9 cellular contexts compared by ENCODE assay signal in the genomic region with DNA sequence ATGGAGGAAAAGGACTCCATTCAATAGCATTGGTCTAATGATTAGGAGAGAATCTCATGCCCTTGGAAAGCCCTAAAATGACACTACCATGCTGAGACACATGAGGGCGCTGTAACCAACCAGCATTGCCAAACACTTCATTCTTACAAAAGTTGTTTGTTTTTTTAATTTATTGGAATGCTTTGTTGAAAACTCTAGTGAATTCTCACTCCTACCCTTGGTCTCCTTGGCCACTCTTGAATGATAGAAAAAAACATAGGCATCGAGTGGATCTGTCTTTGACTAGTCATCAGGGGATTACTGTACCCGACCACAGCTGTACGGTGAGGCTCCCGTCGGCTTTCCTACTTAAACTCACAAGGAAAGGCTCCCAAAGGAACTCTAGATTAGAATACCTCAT. TPM values are rescaled to one million over a fixed set of nuclear protein-coding genes. Genes with fewer than 3 reads are reported as not detected.
DNase-seq lines count a peak whose midpoint lies in the region; ATAC-seq and TF ChIP-seq lines count a peak whose summit lies in the region.
"Had no signal": no experiment of that assay in that cellular context is flagged by ENCODE, and none has a peak within 500 bp of the region (broad histone marks: within the 10 kb centered on the region; RNA-seq: fewer than 3 reads in every experiment).

No MANE protein-coding gene starts in this region.

- peak; percentile 97 for TF ChIP-seq CTCF in activated CD8-positive, alpha-beta T cell treated with anti-CD3 and anti-CD28 coated beads for 36 hours (IDR thresholded peaks at IDR 0.05)
- TF ChIP-seq CTCF in epithelial cell of esophagus (IDR thresholded peaks at IDR 0.05; ENCODE audit: insufficient read depth, low read depth, low read length, missing control alignments) = peak; percentile 79

- H3K27ac ChIP-seq in temporal lobe (ENCODE audit: low read depth, low read length) = peak overlapping the region; percentile 10

- no peaks in the 10 kb centered on the region for H3K27me3 Mint-ChIP-seq in activated CD8-positive, alpha-beta T cell treated with anti-CD3 and anti-CD28 coated beads for 36 hours
- H3K27me3 Mint-ChIP-seq in naive thymus-derived CD8-positive, alpha-beta T cell = no peaks in the 10 kb centered on the region

- H3K36me3 Mint-ChIP-seq in activated CD8-positive, alpha-beta T cell treated with anti-CD3 and anti-CD28 coated beads for 36 hours (ENCODE audit: low read depth) = no peaks in the 10 kb centered on the region
- H3K36me3 Mint-ChIP-seq in naive thymus-derived CD8-positive, alpha-beta T cell = no peaks in the 10 kb centered on the region

- POLR2A ChIA-PET in activated CD8-positive, alpha-beta T cell treated with anti-CD3 and anti-CD28 coated beads for 36 hours (lab: Charles Lee) = no interaction called here
- POLR2A ChIA-PET in naive thymus-derived CD8-positive, alpha-beta T cell (lab: Charles Lee) = interaction anchor here (1.1 kb wide), 1 partner anchor 30 kb away, joined by 4 read pairs; no protein-coding TSS in a partner anchor

- ATAC-seq in activated CD8-positive, alpha-beta T cell treated with anti-CD3 and anti-CD28 coated beads for 36 hours = peak; percentile 77
- peak; percentile 50 to 63 for ATAC-seq in naive thymus-derived CD8-positive, alpha-beta T cell
- no peak for ATAC-seq in GM21528 (IDR thresholded peaks at IDR 0.05; ENCODE audit: low FRiP score, unreplicated experiment)

- peaks cover 15% of the 10 kb centered on the region for H3K4me1 Mint-ChIP-seq in activated CD8-positive, alpha-beta T cell treated with anti-CD3 and anti-CD28 coated beads for 36 hours (ENCODE audit: low read depth)
- peaks cover 8 to 25% (median 17%) of the 10 kb centered on the region in 4 donors for H3K4me1 Mint-ChIP-seq in naive thymus-derived CD8-positive, alpha-beta T cell

- no peak overlapping the region for H3K27ac Mint-ChIP-seq in activated CD8-positive, alpha-beta T cell treated with anti-CD3 and anti-CD28 coated beads for 36 hours
- peak overlapping the region in 2 of 10 donors; percentile 16 to 35 for H3K27ac Mint-ChIP-seq in naive thymus-derived CD8-positive, alpha-beta T cell
- H3K27ac Mint-ChIP-seq: T-helper 1 cell treated with Interleukin-12 subunit alpha and Interleukin-12 subunit beta and Interleukin-4 antibody, amounts not matched to agents 30 μg/mL and 1 μg/mL, for 36 hours had no signal

- H3K4me3 ChIP-seq in epithelial cell of esophagus (ENCODE audit: low read length) = no peak overlapping the region

- intact Hi-C loops in activated CD8-positive, alpha-beta T cell treated with anti-CD3 and anti-CD28 coated beads for 36 hours (cut with micrococcal nuclease) = no loop called here

- peak; percentile 53 for DNase-seq in ELF-1 (ENCODE audit: low read depth, low spot score)
- peak; percentile 69 to 77 for DNase-seq in Kasumi-1 (lab: John Stamatoyannopoulos, UW)
- DNase-seq in activated CD8-positive, alpha-beta T cell treated with anti-CD3 and anti-CD28 coated beads for 36 hours = peak; percentile 82
- peak; percentile 61 for DNase-seq in epithelial cell of esophagus (ENCODE audit: low read depth)
- DNase-seq in naive thymus-derived CD8-positive, alpha-beta T cell = peak; percentile 40 to 75 (median 56)
- no peak for DNase-seq in NCI-H1436 (lab: John Stamatoyannopoulos, UW)

- CTCF ChIA-PET in activated CD8-positive, alpha-beta T cell treated with anti-CD3 and anti-CD28 coated beads for 36 hours (lab: Charles Lee) = interaction anchor here (0.7 to 4.4 kb wide), 46 partner anchors 10 to 300 kb away, joined by 3 to 32 read pairs (median 4); a partner anchor contains a TSS

- no peak overlapping the region for H3K4me3 Mint-ChIP-seq in activated CD8-positive, alpha-beta T cell treated with anti-CD3 and anti-CD28 coated beads for 36 hours
- no peak overlapping the region for H3K4me3 Mint-ChIP-seq in naive thymus-derived CD8-positive, alpha-beta T cell
- H3K4me3 Mint-ChIP-seq: T-helper 1 cell treated with Interleukin-12 subunit alpha and Interleukin-12 subunit beta and Interleukin-4 antibody, amounts not matched to agents 30 μg/mL and 1 μg/mL, for 36 hours had no signal

- no peaks in the 10 kb centered on the region for H3K9me3 Mint-ChIP-seq in activated CD8-positive, alpha-beta T cell treated with anti-CD3 and anti-CD28 coated beads for 36 hours
- no peaks in the 10 kb centered on the region for H3K9me3 Mint-ChIP-seq in naive thymus-derived CD8-positive, alpha-beta T cell
- H3K9me3 Mint-ChIP-seq: T-helper 1 cell treated with Interleukin-12 subunit alpha and Interleukin-12 subunit beta and Interleukin-4 antibody, amounts not matched to agents 30 μg/mL and 1 μg/mL, for 36 hours had no signal

RNA-seq across cellular contexts. Expression of a gene that starts 29.3 kb away (rescaled TPM):
- total RNA-seq in activated CD8-positive, alpha-beta T cell treated with anti-CD3 and anti-CD28 coated beads for 36 hours = 10 to 100 TPM; 66.8 to 77.0 TPM
- total RNA-seq in naive thymus-derived CD8-positive, alpha-beta T cell = 100 to 1,000 TPM; 332 to 358 TPM
- polyA plus RNA-seq in naive thymus-derived CD8-positive, alpha-beta T cell = 100 to 1,000 TPM; 356 to 405 (median 359) TPM
- 75.7 TPM for total RNA-seq in temporal lobe

RNA-seq across cellular contexts. Expression of a gene that starts 55.2 kb away (rescaled TPM):
- total RNA-seq in activated CD8-positive, alpha-beta T cell treated with anti-CD3 and anti-CD28 coated beads for 36 hours = 10 to 100 TPM; 96.5 to 97.0 TPM
- total RNA-seq in naive thymus-derived CD8-positive, alpha-beta T cell = 10 to 100 TPM; 42.2 to 42.3 TPM
- polyA plus RNA-seq in naive thymus-derived CD8-positive, alpha-beta T cell = 10 to 100 TPM; 16.6 to 19.9 (median 18.7) TPM
- 55.3 TPM for total RNA-seq in temporal lobe
